Comparison of ENCODE assay signal across 26 cellular contexts in the genomic region with DNA sequence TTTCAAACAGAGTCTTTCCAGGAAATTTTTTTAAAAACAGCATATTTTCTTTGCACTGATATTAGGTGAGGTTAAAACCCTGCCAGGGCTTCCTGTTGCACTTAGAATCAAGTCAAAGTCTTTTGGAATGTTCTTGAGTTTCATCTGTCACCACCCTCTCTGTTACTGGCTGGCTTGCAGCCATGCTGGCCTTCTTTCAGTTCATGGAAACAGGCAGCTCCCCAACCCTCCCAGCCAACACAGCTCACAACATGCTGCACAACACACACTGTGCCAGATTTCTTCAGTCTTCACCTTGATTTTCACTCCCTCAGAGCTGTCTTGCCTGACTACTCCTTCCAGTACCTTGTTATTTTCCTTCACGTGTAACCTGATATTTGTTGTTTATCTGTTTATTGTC.
DNase-seq lines count a peak whose midpoint lies in the region; ATAC-seq and TF ChIP-seq lines count a peak whose summit lies in the region.
"Had no signal": no experiment of that assay in that cellular context is flagged by ENCODE, and none has a peak within 500 bp of the region (broad histone marks: within the 10 kb centered on the region; RNA-seq: fewer than 3 reads in every experiment).

No MANE protein-coding gene starts in this region.

- H3K9me3 ChIP-seq in adipocyte (ENCODE audit: control insufficient read depth, low read length) (peaks cover 13% of the 10 kb centered on the region), fibroblast of lung (ENCODE audit: control insufficient read depth, insufficient read depth, low read depth, low read length) (no peaks in the 10 kb centered on the region), BE2C (no peaks in the 10 kb centered on the region)
- H3K9me3 ChIP-seq: colonic mucosa, psoas muscle had no signal

- H3K9ac ChIP-seq in adipocyte (ENCODE audit: low read length), result no peak overlapping the region
- no peak overlapping the region for H3K9ac ChIP-seq in fibroblast of lung (ENCODE audit: insufficient read depth, low read length)

- no peak overlapping the region for H3K4me3 ChIP-seq in adipocyte (ENCODE audit: low read length)
- H3K4me3 ChIP-seq in fibroblast of lung (replicated peaks in 1 of 4; ENCODE audit: control extremely low read depth in 1 of 4, insufficient read depth in 1 of 4, low read depth in 3 of 4, low read length in 4 of 4), result no peak overlapping the region
- H3K4me3 ChIP-seq in BE2C (ENCODE audit: low read depth, low read length), result no peak overlapping the region
- H3K4me3 ChIP-seq: colonic mucosa, GM12878, hepatocyte, lower lobe of right lung, psoas muscle, skin epidermis had no signal

- no peaks in the 10 kb centered on the region for H3K79me2 ChIP-seq in fibroblast of lung (ENCODE audit: control insufficient read depth, insufficient read depth, low read length)
- H3K79me2 ChIP-seq: hepatocyte had no signal

- no peaks in the 10 kb centered on the region for H3K27me3 ChIP-seq in adipocyte (replicated peaks; ENCODE audit: control insufficient read depth, insufficient read depth, low read length)
- H3K27me3 ChIP-seq in fibroblast of lung (ENCODE audit: control insufficient read depth, insufficient read depth, low read length), result no peaks in the 10 kb centered on the region
- peaks cover 15% of the 10 kb centered on the region for H3K27me3 ChIP-seq in BE2C
- H3K27me3 ChIP-seq: colonic mucosa, hepatocyte had no signal

- H3K36me3 ChIP-seq in adipocyte (ENCODE audit: control insufficient read depth, insufficient read depth, low read length, severe bottlenecking), result no peaks in the 10 kb centered on the region
- H3K36me3 ChIP-seq in fibroblast of lung (ENCODE audit: control insufficient read depth, insufficient read depth, low read length), result no peaks in the 10 kb centered on the region
- no peaks in the 10 kb centered on the region for H3K36me3 ChIP-seq in BE2C
- H3K36me3 ChIP-seq: colonic mucosa, lower lobe of right lung had no signal

- ATAC-seq in HG02938 (IDR thresholded peaks at IDR 0.05; ENCODE audit: unreplicated experiment) (no peak), GM18520 (IDR thresholded peaks at IDR 0.05; ENCODE audit: unreplicated experiment) (no peak)
- ATAC-seq: activated T-cell treated with anti-CD3 and anti-CD28 coated beads, Interleukin-2, amount 50 U/mL, for 4 hours; GM12878; lower lobe of right lung; psoas muscle; stimulated activated memory B cell treated with anti-CD40 and anti-IgM and Interleukin-4, amounts not matched to agents 10 μg/mL and 1 μg/mL and 100 μg/mL, for 72 hours had no signal

- H3K4me1 ChIP-seq in adipocyte (ENCODE audit: control insufficient read depth, insufficient read depth, low read length), result peaks cover 7% of the 10 kb centered on the region
- no peaks in the 10 kb centered on the region for H3K4me1 ChIP-seq in fibroblast of lung (ENCODE audit: control insufficient read depth, extremely low read depth, insufficient read depth, low read length)
- H3K4me1 ChIP-seq in BE2C, result no peaks in the 10 kb centered on the region
- H3K4me1 ChIP-seq: colonic mucosa, lower lobe of right lung, psoas muscle had no signal

- H3K4me2 ChIP-seq in fibroblast of lung (ENCODE audit: extremely low read depth, insufficient read depth, low read length), result no peak overlapping the region
- H3K4me2 ChIP-seq: hepatocyte had no signal

- no peak for TF ChIP-seq CTCF in fibroblast of lung (conservative IDR thresholded peaks at IDR 0.05 in 1 of 2, IDR thresholded peaks at IDR 0.05 in 1 of 2; ENCODE audit: low read depth in 1 of 2, low read length in 2 of 2)
- no peak for TF ChIP-seq CTCF in BE2C (IDR thresholded peaks at IDR 0.05; ENCODE audit: low read depth, low read length)

- no peak overlapping the region for H3K27ac ChIP-seq in fibroblast of lung (ENCODE audit: insufficient read depth, low read length)
- H3K27ac ChIP-seq: colonic mucosa, hepatocyte, lower lobe of right lung, psoas muscle, skin epidermis had no signal

- no peaks in the 10 kb centered on the region for H4K20me1 ChIP-seq in fibroblast of lung (ENCODE audit: control insufficient read depth, extremely low read depth, insufficient read depth, low read length)

- peak; percentile 96 for DNase-seq in G401 (ENCODE audit: low spot score)
- DNase-seq in adipocyte (ENCODE audit: low read depth), result peak; percentile 54
- DNase-seq in fibroblast of lung (ENCODE audit: low read depth in 2 of 2), result peak; percentile 18 to 63
- peak; percentile 48 for DNase-seq in myocyte (ENCODE audit: low read depth)
- no peak for DNase-seq in stimulated activated CD8-positive, alpha-beta memory T cell treated with anti-CD3 and anti-CD28 coated beads, Interleukin-4, amount 100 ng/mL, for 48 hours
- no peak for DNase-seq in BE2C
- DNase-seq: activated CD4-positive, alpha-beta T cell treated with anti-CD3 and anti-CD28 coated beads for 1 hour; activated CD8-positive, alpha-beta memory T cell treated with anti-CD3 and anti-CD28 coated beads for 24 hours; activated naive CD4-positive, alpha-beta T cell treated with anti-CD3 and anti-CD28 coated beads for 36 hours; activated T-cell treated with anti-CD3 and anti-CD28 coated beads, Interleukin-2, amount 50 U/mL, for 4 hours; CD4-positive, alpha-beta memory T cell; colonic mucosa; DMS53; endodermal cell; lower lobe of right lung; NCI-H1092 treated with DMSO at 0.1 percent for 48 hours; NCI-H2029; NCI-H82; stimulated activated CD4-positive, alpha-beta T cell treated with anti-CD3 and anti-CD28 coated beads, Interleukin-2, amount 100 ng/mL, for 24 hours had no signal

- no peak overlapping the region for H2AFZ ChIP-seq in fibroblast of lung (ENCODE audit: low read length)
- H2AFZ ChIP-seq: hepatocyte had no signal

- in situ Hi-C loops in G401 (cut with HindIII; ENCODE audit: low sequenced_read_pairs), result no loop called here

Comparison
In these comparisons a context has a peak if more than half of its experiments do, and no peak if none do; other contexts are left out.
1. DNase-seq: peak in G401 (single experiment), adipocyte (single experiment), fibroblast of lung (2 of 2) and myocyte (single experiment); none in stimulated activated CD8-positive, alpha-beta memory T cell treated with anti-CD3 and anti-CD28 coated beads, Interleukin-4, amount 100 ng/mL, for 48 hours (single experiment) and BE2C (single experiment).